Comparison of ENCODE assay signal across 9 cellular contexts in the genomic region with DNA sequence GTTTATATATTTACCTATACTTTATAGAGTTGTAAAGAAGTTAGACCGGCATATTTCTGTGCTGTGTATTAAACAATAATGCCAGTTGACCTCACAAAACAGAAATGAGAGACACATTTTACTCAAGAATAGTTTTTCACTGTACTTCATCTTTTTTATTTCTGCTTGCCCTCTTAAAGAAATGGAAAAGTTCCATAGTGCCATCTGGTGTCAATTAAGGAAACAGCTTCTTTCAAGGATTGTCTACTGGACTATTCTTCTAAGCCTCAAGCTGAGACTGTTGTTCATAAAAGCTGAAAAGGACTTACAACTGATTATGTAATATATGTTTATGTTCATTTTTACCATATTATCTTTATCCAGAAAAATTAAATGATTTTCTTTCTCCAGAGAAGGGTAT.
DNase-seq lines count a peak whose midpoint lies in the region; ATAC-seq and TF ChIP-seq lines count a peak whose summit lies in the region.
"Had no signal": no experiment of that assay in that cellular context is flagged by ENCODE, and none has a peak within 500 bp of the region (broad histone marks: within the 10 kb centered on the region; RNA-seq: fewer than 3 reads in every experiment).

No MANE protein-coding gene starts in this region.

- H3K9me3 Mint-ChIP-seq in effector memory CD8-positive, alpha-beta T cell = peaks cover 4 to 10% of the 10 kb centered on the region in 2 donors
- H3K9me3 Mint-ChIP-seq in activated CD4-positive, alpha-beta memory T cell treated with anti-CD3 and anti-CD28 coated beads for 36 hours = peaks cover 1% of the 10 kb centered on the region

- H3K27ac ChIP-seq in right cardiac atrium (ENCODE audit: low read length) = no peak overlapping the region
- H3K27ac ChIP-seq: neutrophil had no signal

- peak; percentile 51 for TF ChIP-seq CTCF in LNCaP clone FGC (IDR thresholded peaks at IDR 0.05; ENCODE audit: control insufficient read depth, extremely low read depth, insufficient read depth)

- 15% methylated on average over 1 of the region's 1 CpG for WGBS in right cardiac atrium

- peak; percentile 23 for DNase-seq in GM03348 (ENCODE audit: low spot score)
- DNase-seq in LNCaP clone FGC (ENCODE audit: low read depth) = peak; percentile 11
- peak; percentile 29 for DNase-seq in SW480 (ENCODE audit: low spot score)
- DNase-seq in kidney tubule cell (ENCODE audit: low spot score) = peak; percentile 43
- no peak for DNase-seq in effector memory CD8-positive, alpha-beta T cell
- DNase-seq in activated CD4-positive, alpha-beta memory T cell treated with anti-CD3 and anti-CD28 coated beads for 36 hours = no peak
- no peak for DNase-seq in right cardiac atrium

- H3K4me1 ChIP-seq in right cardiac atrium (ENCODE audit: control insufficient read depth, insufficient read depth, low read length) = no peaks in the 10 kb centered on the region

- H3K27ac Mint-ChIP-seq in effector memory CD8-positive, alpha-beta T cell = no peak overlapping the region
- H3K27ac Mint-ChIP-seq in activated CD4-positive, alpha-beta memory T cell treated with anti-CD3 and anti-CD28 coated beads for 36 hours = no peak overlapping the region

- H3K27me3 ChIP-seq in right cardiac atrium (ENCODE audit: control insufficient read depth, insufficient read depth) = no peaks in the 10 kb centered on the region
- H3K27me3 ChIP-seq: neutrophil had no signal

- ATAC-seq in HG03571 (IDR thresholded peaks at IDR 0.05; ENCODE audit: unreplicated experiment) = no peak
- ATAC-seq in effector memory CD8-positive, alpha-beta T cell (replicated peaks) = no peak
- no peak for ATAC-seq in right cardiac atrium

- H3K9me3 ChIP-seq in right cardiac atrium (ENCODE audit: control insufficient read depth, low read length) = no peaks in the 10 kb centered on the region
- H3K9me3 ChIP-seq: neutrophil had no signal

- H3K27me3 Mint-ChIP-seq in effector memory CD8-positive, alpha-beta T cell = no peaks in the 10 kb centered on the region
- no peaks in the 10 kb centered on the region for H3K27me3 Mint-ChIP-seq in activated CD4-positive, alpha-beta memory T cell treated with anti-CD3 and anti-CD28 coated beads for 36 hours

- CTCF ChIA-PET in activated CD4-positive, alpha-beta memory T cell treated with anti-CD3 and anti-CD28 coated beads for 36 hours (lab: Charles Lee) = no interaction called here

- no peak overlapping the region for H3K4me3 ChIP-seq in LNCaP clone FGC (ENCODE audit: low read depth, low read length)
- no peak overlapping the region for H3K4me3 ChIP-seq in right cardiac atrium (ENCODE audit: low read length)

- no peaks in the 10 kb centered on the region for H3K4me1 Mint-ChIP-seq in effector memory CD8-positive, alpha-beta T cell (ENCODE audit: low read depth in 2 of 2)
- no peaks in the 10 kb centered on the region for H3K4me1 Mint-ChIP-seq in activated CD4-positive, alpha-beta memory T cell treated with anti-CD3 and anti-CD28 coated beads for 36 hours (ENCODE audit: low read depth)

- no peak overlapping the region for H3K4me3 Mint-ChIP-seq in effector memory CD8-positive, alpha-beta T cell
- H3K4me3 Mint-ChIP-seq in activated CD4-positive, alpha-beta memory T cell treated with anti-CD3 and anti-CD28 coated beads for 36 hours = no peak overlapping the region

- no peaks in the 10 kb centered on the region for H3K36me3 Mint-ChIP-seq in effector memory CD8-positive, alpha-beta T cell (ENCODE audit: insufficient read depth)
- no peaks in the 10 kb centered on the region for H3K36me3 Mint-ChIP-seq in activated CD4-positive, alpha-beta memory T cell treated with anti-CD3 and anti-CD28 coated beads for 36 hours

- intact Hi-C loops in activated CD4-positive, alpha-beta memory T cell treated with anti-CD3 and anti-CD28 coated beads for 36 hours (cut with micrococcal nuclease) = no loop called here
- intact Hi-C loops in right cardiac atrium (cut with DNase I) = no loop called here

- POLR2A ChIA-PET in activated CD4-positive, alpha-beta memory T cell treated with anti-CD3 and anti-CD28 coated beads for 36 hours (lab: Charles Lee) = no interaction called here

Comparison
In these comparisons a context has a peak if more than half of its experiments do, and no peak if none do; other contexts are left out.
1. DNase-seq: peak in GM03348 (single experiment), LNCaP clone FGC (single experiment), SW480 (single experiment) and kidney tubule cell (single experiment); none in effector memory CD8-positive, alpha-beta T cell (0 of 3), activated CD4-positive, alpha-beta memory T cell treated with anti-CD3 and anti-CD28 coated beads for 36 hours (single experiment) and right cardiac atrium (0 of 3).